ENCODE assay signal across 8 cellular contexts in genomic region chr20:46721476-46721875, GRCh38.
"Had no signal": no experiment of that assay in that cellular context is flagged by ENCODE, and none has a peak within 500 bp of the region (broad histone marks: within the 10 kb centered on the region; RNA-seq: fewer than 3 reads in every experiment).

No MANE protein-coding gene starts in this region.

- ATAC-seq: HCT116, HepG2 had no signal

- H2AFZ ChIP-seq: GM23248 had no signal

- H3K4me1 ChIP-seq: HAP-1 had no signal

- DNase-seq: GOT3, H7, HFFc6 had no signal

- H3K9ac ChIP-seq: GM23248 had no signal

- H3K9me3 ChIP-seq: HAP-1 had no signal

- H3K4me3 ChIP-seq: GM23248, HAP-1 had no signal

- H3K27ac ChIP-seq: GM23248, HL-60 had no signal

- H3K36me3 ChIP-seq: HAP-1 had no signal
